Comparison of ENCODE assay signal across 25 cellular contexts in genomic region chrX:14412686-14413085, GRCh38.
DNase-seq lines count a peak whose midpoint lies in the region; FAIRE-seq and TF ChIP-seq lines count a peak whose summit lies in the region.
"Had no signal": no experiment of that assay in that cellular context is flagged by ENCODE, and none has a peak within 500 bp of the region (broad histone marks: within the 10 kb centered on the region; RNA-seq: fewer than 3 reads in every experiment).

No MANE protein-coding gene starts in this region.

- H3K27me3 ChIP-seq in GM23248 (replicated peaks; ENCODE audit: insufficient read depth) = no peaks in the 10 kb centered on the region
- no peaks in the 10 kb centered on the region for H3K27me3 ChIP-seq in astrocyte (ENCODE audit: insufficient read depth, low read length)
- H3K27me3 ChIP-seq in suprapubic skin = no peaks in the 10 kb centered on the region
- H3K27me3 ChIP-seq: BE2C had no signal

- no peaks in the 10 kb centered on the region for H3K36me3 Mint-ChIP-seq in astrocyte (ENCODE audit: low read depth, unreplicated experiment)
- H3K36me3 Mint-ChIP-seq: CD14-positive monocyte had no signal

- H2AFZ ChIP-seq in GM23248 (no peak overlapping the region), astrocyte (ENCODE audit: low read depth, low read length) (no peak overlapping the region)
- H2AFZ ChIP-seq: GM23338 had no signal

- in situ Hi-C loops in GM23248 (cut with MboI) = no loop called here

- no peak overlapping the region for H3K4me3 Mint-ChIP-seq in astrocyte (ENCODE audit: unreplicated experiment)
- H3K4me3 Mint-ChIP-seq: CD14-positive monocyte; CD4-positive, alpha-beta T cell; CD8-positive, alpha-beta memory T cell; GM23338; H9 had no signal

- 44 to 78% methylated on average over 1 of the region's 1 CpG for WGBS in GM23248 (ENCODE audit: low coverage in 1 of 2, low lambda C conversion rate in 2 of 2, missing lambda C conversion rate in 2 of 2), 2 experiments
- 68% methylated on average over 1 of the region's 1 CpG for WGBS in suprapubic skin

- H3K4me1 Mint-ChIP-seq in astrocyte (ENCODE audit: low read depth, unreplicated experiment) = peaks cover 3% of the 10 kb centered on the region
- H3K4me1 Mint-ChIP-seq: CD14-positive monocyte; CD8-positive, alpha-beta memory T cell; H9 had no signal

- H3K36me3 ChIP-seq in GM23248 (ENCODE audit: low read depth) = no peaks in the 10 kb centered on the region
- no peaks in the 10 kb centered on the region for H3K36me3 ChIP-seq in astrocyte (ENCODE audit: insufficient read depth, low read length)
- H3K36me3 ChIP-seq in kidney (ENCODE audit: control insufficient read depth in 1 of 2, insufficient read depth in 2 of 2, low read length in 2 of 2) = no peaks in the 10 kb centered on the region
- H3K36me3 ChIP-seq in suprapubic skin = no peaks in the 10 kb centered on the region
- H3K36me3 ChIP-seq: BE2C; BLaER1 treated with 17β-estradiol and CSF1 and Interleukin-3, amounts not matched to agents 10 nM and 100 nM had no signal

- H3K4me1 ChIP-seq in GM23248 (ENCODE audit: insufficient read depth) (no peaks in the 10 kb centered on the region), astrocyte (ENCODE audit: insufficient read depth, low read length) (no peaks in the 10 kb centered on the region), kidney (ENCODE audit: control insufficient read depth in 1 of 2, insufficient read depth in 1 of 2, low read depth in 1 of 2, low read length in 2 of 2) (no peaks in the 10 kb centered on the region), suprapubic skin (no peaks in the 10 kb centered on the region)
- H3K4me1 ChIP-seq: A549, BE2C had no signal

- DNase-seq in GM23248 = peak; percentile 3
- no peak for DNase-seq in astrocyte (ENCODE audit: low read depth)
- peak; percentile 46 for DNase-seq in epithelial cell of esophagus (ENCODE audit: low read depth)
- DNase-seq in kidney = peak; percentile 26
- DNase-seq in NK-92 treated with Interleukin-12 subunit alpha and Interleukin-12 subunit beta, amount 100 ng/mL, for 24 hours (lab: John Stamatoyannopoulos, UW) = no peak
- no peak for DNase-seq in suprapubic skin (ENCODE audit: low spot score in 2 of 2)
- no peak for DNase-seq in islet precursor cell
- DNase-seq: 8988T; ACHN; AML-193; BE2C; CD4-positive, alpha-beta T cell; CD8-positive, alpha-beta memory T cell; DMS 273 treated with DMSO at 0.1 percent for 48 hours; DMS79; EL; GDM1; H9 had no signal

- H3K9me3 ChIP-seq in GM23248 (ENCODE audit: low read depth) (no peaks in the 10 kb centered on the region), astrocyte (ENCODE audit: insufficient read depth, low read depth, low read length) (no peaks in the 10 kb centered on the region), kidney (ENCODE audit: control insufficient read depth in 1 of 2, low read length in 2 of 2) (no peaks in the 10 kb centered on the region), suprapubic skin (no peaks in the 10 kb centered on the region)
- H3K9me3 ChIP-seq: A549, BE2C had no signal

- no peaks in the 10 kb centered on the region for H3F3A ChIP-seq in GM23248 (ENCODE audit: insufficient read depth)

- FAIRE-seq in astrocyte (lab: Jason Lieb, UNC) (peak; percentile 43), kidney (lab: Jason Lieb, UNC) (no peak)
- FAIRE-seq: D721Med, GM19239 had no signal

- H3K4me3 ChIP-seq in GM23248 (no peak overlapping the region), astrocyte (ENCODE audit: insufficient read depth, low read depth, low read length) (no peak overlapping the region), epithelial cell of esophagus (ENCODE audit: low read length) (no peak overlapping the region), kidney (ENCODE audit: low read length in 2 of 2) (no peak overlapping the region), suprapubic skin (no peak overlapping the region)
- H3K4me3 ChIP-seq: A549; BLaER1 treated with 17β-estradiol and CSF1 and Interleukin-3, amounts not matched to agents 10 nM and 100 nM; GM12878; GM23338 had no signal

- H3K27ac Mint-ChIP-seq in astrocyte (ENCODE audit: unreplicated experiment) = no peak overlapping the region
- H3K27ac Mint-ChIP-seq: CD14-positive monocyte; CD4-positive, alpha-beta T cell; CD8-positive, alpha-beta memory T cell; GM23338; H9 had no signal

- H3K9me2 ChIP-seq in GM23248 (ENCODE audit: insufficient read depth) = no peaks in the 10 kb centered on the region

- no peak overlapping the region for H3K27ac ChIP-seq in GM23248
- no peak overlapping the region for H3K27ac ChIP-seq in astrocyte (ENCODE audit: low read depth, low read length)
- no peak overlapping the region for H3K27ac ChIP-seq in kidney (ENCODE audit: low read depth in 2 of 2, low read length in 2 of 2)
- H3K27ac ChIP-seq in suprapubic skin = no peak overlapping the region
- H3K27ac ChIP-seq: A549; BLaER1 treated with 17β-estradiol and CSF1 and Interleukin-3, amounts not matched to agents 10 nM and 100 nM had no signal

- H3K4me2 ChIP-seq in GM23248 (ENCODE audit: unreplicated experiment) (no peak overlapping the region), astrocyte (ENCODE audit: low read length) (no peak overlapping the region)
- H3K4me2 ChIP-seq: A549; BLaER1 treated with 17β-estradiol and CSF1 and Interleukin-3, amounts not matched to agents 10 nM and 100 nM; GM23338 had no signal

- no peak overlapping the region for H3K9ac ChIP-seq in GM23248
- no peak overlapping the region for H3K9ac ChIP-seq in astrocyte (ENCODE audit: low read length)
- no peak overlapping the region for H3K9ac ChIP-seq in kidney (ENCODE audit: low read length in 2 of 2)
- H3K9ac ChIP-seq: BLaER1 treated with 17β-estradiol and CSF1 and Interleukin-3, amounts not matched to agents 10 nM and 100 nM had no signal

- no peak for TF ChIP-seq EP300 in suprapubic skin (IDR thresholded peaks at IDR 0.05)

- no peaks in the 10 kb centered on the region for H3K27me3 Mint-ChIP-seq in astrocyte (ENCODE audit: low read depth, unreplicated experiment)
- H3K27me3 Mint-ChIP-seq: CD4-positive, alpha-beta T cell had no signal

- no peak for TF ChIP-seq POLR2A in suprapubic skin (IDR thresholded peaks at IDR 0.05)

- no peaks in the 10 kb centered on the region for H3K79me2 ChIP-seq in GM23248 (ENCODE audit: insufficient read depth)
- no peaks in the 10 kb centered on the region for H3K79me2 ChIP-seq in astrocyte (ENCODE audit: insufficient read depth, low read length)

- H4K20me1 ChIP-seq in GM23248 (ENCODE audit: insufficient read depth) (no peaks in the 10 kb centered on the region), astrocyte (ENCODE audit: insufficient read depth, low read length) (no peaks in the 10 kb centered on the region)
- H4K20me1 ChIP-seq: BLaER1 treated with 17β-estradiol and CSF1 and Interleukin-3, amounts not matched to agents 10 nM and 100 nM had no signal

- intact Hi-C loops in kidney (cut with DNase I) = no loop called here

- H3K9me3 Mint-ChIP-seq in astrocyte (ENCODE audit: unreplicated experiment) = no peaks in the 10 kb centered on the region
- H3K9me3 Mint-ChIP-seq: CD4-positive, alpha-beta T cell; GM23338 had no signal

- TF ChIP-seq CTCF in astrocyte (IDR thresholded peaks at IDR 0.05; ENCODE audit: insufficient read depth, low read depth, low read length) (no peak), epithelial cell of esophagus (IDR thresholded peaks at IDR 0.05; ENCODE audit: insufficient read depth, low read depth, low read length, missing control alignments) (no peak), kidney (IDR thresholded peaks at IDR 0.05; ENCODE audit: borderline replicate concordance, extremely low read depth, insufficient read depth) (no peak), suprapubic skin (IDR thresholded peaks at IDR 0.05) (no peak)

Comparison
In these comparisons a context has a peak if more than half of its experiments do, and no peak if none do; other contexts are left out.
1. DNase-seq: peak in GM23248 (single experiment), epithelial cell of esophagus (single experiment) and kidney (single experiment); none in astrocyte (single experiment), NK-92 treated with Interleukin-12 subunit alpha and Interleukin-12 subunit beta, amount 100 ng/mL, for 24 hours (single experiment), suprapubic skin (0 of 2) and islet precursor cell (single experiment).